ENCODE assay signal across 16 cellular contexts in the genomic region with DNA sequence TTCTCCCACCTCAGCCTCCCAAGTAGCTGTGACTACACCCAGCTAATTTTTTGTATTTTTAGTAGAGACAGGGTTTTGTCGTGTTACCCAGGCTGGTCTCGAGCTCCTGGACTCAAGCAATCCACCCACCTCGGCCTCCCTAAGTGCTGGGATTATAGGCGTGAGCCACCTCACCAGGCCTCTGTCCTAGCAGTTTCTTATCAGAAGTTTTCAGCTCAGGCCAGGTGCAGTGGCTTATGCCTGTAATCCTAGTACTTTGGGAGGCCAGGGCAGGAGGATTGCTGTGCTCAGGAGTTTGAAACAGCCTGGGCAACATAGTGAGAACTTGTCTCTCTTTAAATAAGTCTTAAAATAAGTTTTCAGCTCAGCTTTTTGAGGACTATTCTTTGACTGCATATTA. TPM values are rescaled to one million over a fixed set of nuclear protein-coding genes. Genes with fewer than 3 reads are reported as not detected.
DNase-seq lines count a peak whose midpoint lies in the region; ATAC-seq lines count a peak whose summit lies in the region.
"Had no signal": no experiment of that assay in that cellular context is flagged by ENCODE, and none has a peak within 500 bp of the region (broad histone marks: within the 10 kb centered on the region; RNA-seq: fewer than 3 reads in every experiment).

No MANE protein-coding gene starts in this region.

- H3K79me2 ChIP-seq in mesendoderm (ENCODE audit: control insufficient read depth, insufficient read depth, low read length), result no peaks in the 10 kb centered on the region

- no peak overlapping the region for H4K5ac ChIP-seq in mesendoderm (ENCODE audit: low read length)

- H3K36me3 ChIP-seq in mesendoderm (ENCODE audit: control insufficient read depth, insufficient read depth, low read length), result no peaks in the 10 kb centered on the region

- no peaks in the 10 kb centered on the region for H3K4me1 ChIP-seq in mesendoderm (ENCODE audit: control insufficient read depth, low read depth, low read length)
- H3K4me1 ChIP-seq: BLaER1 had no signal

- H2BK5ac ChIP-seq in mesendoderm (ENCODE audit: low read length), result no peak overlapping the region

- H3K27ac ChIP-seq in mesendoderm (ENCODE audit: low read depth, low read length), result no peak overlapping the region
- H3K27ac ChIP-seq: BLaER1, HL-60 had no signal

- H3K4me2 ChIP-seq in mesendoderm (ENCODE audit: low read length), result no peak overlapping the region
- H3K4me2 ChIP-seq: BLaER1 had no signal

- H3K27ac Mint-ChIP-seq in activated T-helper 17 cell treated with anti-CD3 and anti-CD28 coated beads, Interleukin-2, amount 50 U/mL, for 72 hours, result peak overlapping the region; percentile 1
- H3K27ac Mint-ChIP-seq in stimulated activated memory B cell treated with anti-CD40 and anti-IgM and Interleukin-4, amounts not matched to agents 10 μg/mL and 1 μg/mL and 100 μg/mL, for 72 hours, result no peak overlapping the region

- no peak overlapping the region for H3K23ac ChIP-seq in mesendoderm (ENCODE audit: low read length)

- H3K4me1 Mint-ChIP-seq in activated T-helper 17 cell treated with anti-CD3 and anti-CD28 coated beads, Interleukin-2, amount 50 U/mL, for 72 hours, result peaks cover 4% of the 10 kb centered on the region
- no peaks in the 10 kb centered on the region for H3K4me1 Mint-ChIP-seq in stimulated activated memory B cell treated with anti-CD40 and anti-IgM and Interleukin-4, amounts not matched to agents 10 μg/mL and 1 μg/mL and 100 μg/mL, for 72 hours

- no peak for ATAC-seq in activated T-helper 17 cell treated with anti-CD3 and anti-CD28 coated beads, Interleukin-2, amount 50 U/mL, for 72 hours (replicated peaks)
- no peak for ATAC-seq in stimulated activated memory B cell treated with anti-CD40 and anti-IgM and Interleukin-4, amounts not matched to agents 10 μg/mL and 1 μg/mL and 100 μg/mL, for 72 hours

- no peaks in the 10 kb centered on the region for H3K27me3 Mint-ChIP-seq in activated T-helper 17 cell treated with anti-CD3 and anti-CD28 coated beads, Interleukin-2, amount 50 U/mL, for 72 hours
- no peaks in the 10 kb centered on the region for H3K27me3 Mint-ChIP-seq in stimulated activated memory B cell treated with anti-CD40 and anti-IgM and Interleukin-4, amounts not matched to agents 10 μg/mL and 1 μg/mL and 100 μg/mL, for 72 hours
- H3K27me3 Mint-ChIP-seq: CD4-positive, alpha-beta memory T cell had no signal

- H2BK120ac ChIP-seq in mesendoderm (ENCODE audit: low read depth, low read length), result no peak overlapping the region

- no peaks in the 10 kb centered on the region for H3K27me3 ChIP-seq in mesendoderm (ENCODE audit: insufficient read depth, low read length, poor library complexity)
- H3K27me3 ChIP-seq: BLaER1 had no signal

- no peak overlapping the region for H3K4me3 ChIP-seq in mesendoderm (ENCODE audit: low read length)
- H3K4me3 ChIP-seq: BLaER1 had no signal

- no peak overlapping the region for H3K4ac ChIP-seq in mesendoderm (ENCODE audit: low read depth, low read length)

- peak; percentile 44 for DNase-seq in ELF-1 (ENCODE audit: low read depth, low spot score)
- DNase-seq in NCI-H82 treated with DMSO at 0.1 percent for 48 hours (lab: John Stamatoyannopoulos, UW; ENCODE audit: unreplicated experiment), result peak; percentile 16
- DNase-seq in mesendoderm, result peak; percentile 34
- DNase-seq in NCI-H2107 treated with DMSO at 0.1 percent for 48 hours (lab: John Stamatoyannopoulos, UW; ENCODE audit: unreplicated experiment), result no peak
- no peak for DNase-seq in amniotic stem cell (lab: John Stamatoyannopoulos, UW)
- DNase-seq: 8988T; CD4-positive, alpha-beta memory T cell; DMS153; DMS79; GF-D8; HCEC 1CT had no signal

- no peak overlapping the region for H3K4me3 Mint-ChIP-seq in activated T-helper 17 cell treated with anti-CD3 and anti-CD28 coated beads, Interleukin-2, amount 50 U/mL, for 72 hours
- H3K4me3 Mint-ChIP-seq in stimulated activated memory B cell treated with anti-CD40 and anti-IgM and Interleukin-4, amounts not matched to agents 10 μg/mL and 1 μg/mL and 100 μg/mL, for 72 hours, result no peak overlapping the region
- H3K4me3 Mint-ChIP-seq: CD14-positive monocyte; CD4-positive, alpha-beta memory T cell had no signal

- no peak overlapping the region for H3K18ac ChIP-seq in mesendoderm (ENCODE audit: low read length)

- no peaks in the 10 kb centered on the region for H3K79me1 ChIP-seq in mesendoderm (ENCODE audit: low read length)

- H4K8ac ChIP-seq in mesendoderm (ENCODE audit: low read depth, low read length), result no peak overlapping the region

- no peak overlapping the region for H2BK15ac ChIP-seq in mesendoderm (replicated peaks; ENCODE audit: low read depth)

- peaks cover 93% of the 10 kb centered on the region for H3K36me3 Mint-ChIP-seq in activated T-helper 17 cell treated with anti-CD3 and anti-CD28 coated beads, Interleukin-2, amount 50 U/mL, for 72 hours (ENCODE audit: low read depth)
- peaks cover 47% of the 10 kb centered on the region for H3K36me3 Mint-ChIP-seq in stimulated activated memory B cell treated with anti-CD40 and anti-IgM and Interleukin-4, amounts not matched to agents 10 μg/mL and 1 μg/mL and 100 μg/mL, for 72 hours

- H3K9ac ChIP-seq in mesendoderm (ENCODE audit: low read length), result no peak overlapping the region
- H3K9ac ChIP-seq: BLaER1 had no signal

- no CpG with 5 or more reads among the region's 4 CpGs for whole genome bisulfite sequencing in mesendoderm (ENCODE audit: extremely low coverage, insufficient coverage, low lambda C conversion rate)

- no peaks in the 10 kb centered on the region for H3K9me3 Mint-ChIP-seq in activated T-helper 17 cell treated with anti-CD3 and anti-CD28 coated beads, Interleukin-2, amount 50 U/mL, for 72 hours
- H3K9me3 Mint-ChIP-seq in stimulated activated memory B cell treated with anti-CD40 and anti-IgM and Interleukin-4, amounts not matched to agents 10 μg/mL and 1 μg/mL and 100 μg/mL, for 72 hours, result no peaks in the 10 kb centered on the region
- H3K9me3 Mint-ChIP-seq: CD14-positive monocyte; CD4-positive, alpha-beta memory T cell had no signal

- no peak overlapping the region for H3K56ac ChIP-seq in mesendoderm (ENCODE audit: low read length)

- no peak overlapping the region for H2AK5ac ChIP-seq in mesendoderm (ENCODE audit: low read length)

RNA-seq across cellular contexts. Expression of gene SGO1, which starts 48.4 kb away (rescaled TPM):
- total RNA-seq in activated T-helper 17 cell treated with anti-CD3 and anti-CD28 coated beads, Interleukin-2, amount 50 U/mL, for 72 hours, result 10 to 100 TPM; 22.7 to 29.4 TPM
- polyA plus RNA-seq in mesendoderm (2013, experiment 1 of 2), result 32.5 TPM
- polyA plus RNA-seq in mesendoderm (2013, experiment 2 of 2), result 33.5 TPM

Comparison
In these comparisons a context has a peak if more than half of its experiments do, and no peak if none do; other contexts are left out.
1. DNase-seq: peak in ELF-1 (single experiment), NCI-H82 treated with DMSO at 0.1 percent for 48 hours (single experiment) and mesendoderm (single experiment); none in NCI-H2107 treated with DMSO at 0.1 percent for 48 hours (single experiment) and amniotic stem cell (single experiment).